In genomic region chr11:15775051-15775541, GRCh38 we compare ENCODE assay signal across 1 cellular context.
TF ChIP-seq lines count a peak whose summit lies in the region.

No MANE protein-coding gene starts in this region.

TF ChIP-seq in GM23338, 12 proteins besides CTCF, POLR2A, EP300 and RAD21 (continued from another document):
- TF ChIP-seq ZNF462 (CRISPR knock-in tag; IDR thresholded peaks at IDR 0.05) (no peak), JUNB (IDR thresholded peaks at IDR 0.05; ENCODE audit: unreplicated experiment) (no peak), NANOG (IDR thresholded peaks at IDR 0.05; ENCODE audit: borderline replicate concordance) (no peak), POLR2AphosphoS5 (IDR thresholded peaks at IDR 0.05; ENCODE audit: low read depth) (no peak)
